ENCODE assay signal across 9 cellular contexts in the genomic region with DNA sequence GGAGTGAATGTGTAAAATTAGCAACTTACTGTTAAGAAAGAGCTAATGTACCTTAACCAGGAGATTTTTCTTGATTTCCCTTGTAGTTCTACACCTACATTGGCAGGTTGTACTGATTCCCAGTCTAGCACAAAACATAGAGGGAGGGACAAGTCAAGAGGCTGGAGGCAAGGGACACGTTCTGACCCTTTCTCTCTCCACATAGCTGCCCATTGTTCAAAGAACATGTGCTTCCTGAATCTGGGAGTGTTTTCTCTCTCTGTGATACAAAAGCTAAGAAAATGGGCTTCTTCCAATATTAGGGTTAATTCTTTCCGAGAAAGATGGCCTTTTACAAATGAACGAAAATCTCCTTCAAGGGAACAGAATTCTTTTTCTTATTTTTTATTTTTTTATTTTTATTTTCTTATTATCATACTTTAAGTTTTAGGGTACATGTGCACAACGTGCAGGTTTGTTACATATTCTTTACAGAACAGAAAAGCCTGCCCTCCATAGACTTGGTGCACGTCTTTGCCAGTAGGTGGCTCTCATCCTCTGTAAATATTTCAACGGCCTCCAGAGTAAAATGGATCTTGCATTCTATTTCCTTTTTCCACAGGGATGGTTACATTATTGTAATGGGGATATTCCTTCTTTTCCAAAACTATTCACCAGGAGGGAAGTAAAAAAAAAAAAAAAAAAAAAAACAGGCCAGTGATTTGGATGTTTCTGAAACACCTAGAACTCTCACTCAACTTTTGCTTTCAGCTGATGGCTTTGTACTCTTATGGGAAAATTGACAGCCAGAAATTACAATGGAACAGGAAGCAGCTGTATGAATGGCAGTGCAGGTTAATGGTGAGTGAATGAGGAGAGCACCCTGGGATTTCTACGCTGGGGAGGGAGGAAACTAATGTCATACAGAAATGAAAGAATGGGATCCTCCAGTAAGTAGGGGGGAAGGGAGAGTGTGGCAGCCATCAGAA. TPM values are rescaled to one million over a fixed set of nuclear protein-coding genes. Genes with fewer than 3 reads are reported as not detected.
DNase-seq lines count a peak whose midpoint lies in the region; FAIRE-seq and TF ChIP-seq lines count a peak whose summit lies in the region.
"Had no signal": no experiment of that assay in that cellular context is flagged by ENCODE, and none has a peak within 500 bp of the region (broad histone marks: within the 10 kb centered on the region; RNA-seq: fewer than 3 reads in every experiment).

No MANE protein-coding gene starts in this region.

- peak; percentile 14 for DNase-seq in activated gamma-delta T cell treated with Interleukin-2 at 50 U/mL for 16 hours
- no peak for DNase-seq in activated gamma-delta T cell (lab: John Stamatoyannopoulos, UW)
- peak; percentile 47 for DNase-seq in HFFc6
- DNase-seq in NCI-H2029 (lab: John Stamatoyannopoulos, UW) = peak; percentile 25
- peak; percentile 17 to 28 for DNase-seq in activated CD4-positive, alpha-beta T cell treated with anti-CD3 and anti-CD28 coated beads, Interleukin-2, amount 50 U/mL, for 48 hours
- DNase-seq in frontal cortex (ENCODE audit: low spot score in 2 of 2) = no peak
- peak in 6 of 10 donors; percentile 27 to 71 (median 44) for DNase-seq in posterior cingulate gyrus
- no peak for DNase-seq in SHP77 treated with DMSO at 0.1 percent for 48 hours (lab: John Stamatoyannopoulos, UW)

- H3K9me3 Mint-ChIP-seq in HFFc6 = no peaks in the 10 kb centered on the region

- H3K27me3 Mint-ChIP-seq in HFFc6 (ENCODE audit: insufficient read depth) = peaks cover 2% of the 10 kb centered on the region; the same call in 1 of the 2 replicates

- H3K4me3 Mint-ChIP-seq in HFFc6 = no peak overlapping the region

- 0 out of 2 replicates have a peak, but pooled peaks cover 2% of the 10 kb centered on the region for H3K36me3 Mint-ChIP-seq in HFFc6 (ENCODE audit: low read depth)

- peak; percentile 86 for TF ChIP-seq CTCF in HFFc6 (IDR thresholded peaks at IDR 0.05)

- no peak overlapping the region for H3K27ac Mint-ChIP-seq in HFFc6

- FAIRE-seq in frontal cortex (lab: Jason Lieb, UNC) = peak; percentile 95

- intact Hi-C loops in posterior cingulate gyrus (cut with DNase I) = loop anchor here (5.0 kb wide), 2 partner anchors 139 to 484 kb away; partner anchors contain the start of gene MTAP

- H3K4me1 Mint-ChIP-seq in HFFc6 (ENCODE audit: low read depth) = peaks cover 12% of the 10 kb centered on the region

RNA-seq across cellular contexts. Expression of gene IFNA5, which starts 13.1 kb away (rescaled TPM):
- not detected for total RNA-seq in HFFc6 (2021; fragmentation: NEBNext Ultra II Directional; extraction: Animal tissue kit (Norgen Biotek cat#: 25700))
- not detected for total RNA-seq in frontal cortex

RNA-seq across cellular contexts. Expression of gene KLHL9, which starts 17.0 kb away (rescaled TPM):
- total RNA-seq in HFFc6 (2021; fragmentation: NEBNext Ultra II Directional; extraction: Animal tissue kit (Norgen Biotek cat#: 25700)) = 10 to 100 TPM; 25.7 to 32.2 (median 29.9) TPM
- 71.7 TPM for total RNA-seq in frontal cortex

RNA-seq across cellular contexts. Expression of gene IFNA6, which starts 32.4 kb away (rescaled TPM):
- not detected for total RNA-seq in HFFc6 (2021; fragmentation: NEBNext Ultra II Directional; extraction: Animal tissue kit (Norgen Biotek cat#: 25700))
- not detected for total RNA-seq in frontal cortex
- total RNA-seq: subcutaneous adipose tissue had no signal

RNA-seq across cellular contexts. Expression of gene IFNA13, which starts 49.6 kb away (rescaled TPM):
- total RNA-seq in HFFc6 (2021; fragmentation: NEBNext Ultra II Directional; extraction: Animal tissue kit (Norgen Biotek cat#: 25700)) = not detected
- total RNA-seq in frontal cortex = not detected
- total RNA-seq: subcutaneous adipose tissue had no signal

Comparison
In these comparisons a context has a peak if more than half of its experiments do, and no peak if none do; other contexts are left out.
1. DNase-seq: peak in activated gamma-delta T cell treated with Interleukin-2 at 50 U/mL for 16 hours (single experiment), HFFc6 (single experiment), NCI-H2029 (single experiment), activated CD4-positive, alpha-beta T cell treated with anti-CD3 and anti-CD28 coated beads, Interleukin-2, amount 50 U/mL, for 48 hours (2 of 2) and posterior cingulate gyrus (6 of 10); none in activated gamma-delta T cell (single experiment), frontal cortex (0 of 2) and SHP77 treated with DMSO at 0.1 percent for 48 hours (single experiment).